In the genomic region with DNA sequence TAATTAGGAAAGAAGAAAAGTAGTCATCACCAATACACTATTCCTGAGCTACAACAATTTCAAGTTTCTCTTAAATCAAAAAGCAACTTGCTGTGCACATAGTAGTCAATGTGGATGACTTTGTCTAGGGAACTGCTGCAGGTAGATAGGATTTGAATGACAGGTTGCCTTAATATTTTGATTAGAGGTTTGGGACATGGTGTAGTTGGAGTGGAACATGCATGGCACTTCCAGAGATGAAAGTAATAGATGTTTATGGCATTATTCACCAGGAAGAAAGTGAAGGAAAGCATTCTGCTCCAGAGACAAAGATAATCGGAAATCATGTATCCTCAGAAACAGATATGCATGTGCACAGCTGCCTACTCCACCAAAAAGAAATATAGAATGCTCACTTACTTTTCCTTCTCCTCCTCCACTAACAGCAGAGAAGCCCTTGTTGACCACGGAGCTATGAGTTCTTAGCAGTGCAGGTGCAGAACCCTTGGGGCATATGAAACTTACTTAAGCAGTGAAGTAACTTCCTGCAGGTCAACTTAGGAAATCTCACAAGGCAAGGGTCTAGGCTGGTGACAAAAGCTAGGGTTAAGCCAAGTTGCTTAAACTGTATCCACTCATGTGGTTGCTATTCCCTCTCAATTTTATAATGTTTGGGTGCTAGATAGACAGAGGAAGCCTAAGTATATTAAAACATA, we compare ENCODE assay signal across 21 cellular contexts.
DNase-seq lines count a peak whose midpoint lies in the region; ATAC-seq and TF ChIP-seq lines count a peak whose summit lies in the region.
"Had no signal": no experiment of that assay in that cellular context is flagged by ENCODE, and none has a peak within 500 bp of the region (broad histone marks: within the 10 kb centered on the region; RNA-seq: fewer than 3 reads in every experiment).

No MANE protein-coding gene starts in this region.

- no peak overlapping the region for H3K27ac ChIP-seq in BLaER1 treated with 17β-estradiol and CSF1 and Interleukin-3, amounts not matched to agents 10 nM and 100 nM
- no peak overlapping the region for H3K27ac ChIP-seq in dorsolateral prefrontal cortex
- H3K27ac ChIP-seq: SK-N-MC had no signal

- H2AFZ ChIP-seq in Loucy (ENCODE audit: low read length), result no peak overlapping the region

- H3K36me3 Mint-ChIP-seq in activated naive CD4-positive, alpha-beta T cell treated with anti-CD3 and anti-CD28 coated beads, Interleukin-2, amount 50 U/mL, for 72 hours, result no peaks in the 10 kb centered on the region
- H3K36me3 Mint-ChIP-seq: CD14-positive monocyte had no signal

- TF ChIP-seq CTCF in Loucy (conservative IDR thresholded peaks at IDR 0.05; ENCODE audit: low read length), result no peak
- no peak for TF ChIP-seq CTCF in dorsolateral prefrontal cortex (IDR thresholded peaks at IDR 0.05 in 54 of 56, conservative IDR thresholded peaks at IDR 0.05 in 2 of 56; ENCODE audit: low read depth in 1 of 56, partially characterized antibody in 56 of 56)

- H3K4me1 ChIP-seq in BLaER1 treated with 17β-estradiol and CSF1 and Interleukin-3, amounts not matched to agents 10 nM and 100 nM, result peaks cover 0 to 9% (median 2%) of the 10 kb centered on the region in 10 experiments; a peak in 6 of 20 replicates
- peaks cover 19% of the 10 kb centered on the region for H3K4me1 ChIP-seq in Loucy (ENCODE audit: insufficient read depth, low read length, poor library complexity, severe bottlenecking)

- H3K4me3 ChIP-seq in BLaER1 treated with 17β-estradiol and CSF1 and Interleukin-3, amounts not matched to agents 10 nM and 100 nM, result no peak overlapping the region
- H3K4me3 ChIP-seq in Loucy (ENCODE audit: low read length, poor library complexity, severe bottlenecking) (peak overlapping the region; percentile 36), dorsolateral prefrontal cortex (no peak overlapping the region)
- H3K4me3 ChIP-seq: MG63, SK-N-MC had no signal

- no peaks in the 10 kb centered on the region for H3K9me2 ChIP-seq in Loucy (replicated peaks; ENCODE audit: low read depth, low read length)

- intact Hi-C loops in dorsolateral prefrontal cortex (cut with DNase I), result no loop called here

- no peaks in the 10 kb centered on the region for H4K20me1 ChIP-seq in BLaER1 treated with 17β-estradiol and CSF1 and Interleukin-3, amounts not matched to agents 10 nM and 100 nM
- H4K20me1 ChIP-seq in Loucy (ENCODE audit: insufficient read depth, low read length, poor library complexity, severe bottlenecking), result no peaks in the 10 kb centered on the region

- H3K9me3 Mint-ChIP-seq in activated naive CD4-positive, alpha-beta T cell treated with anti-CD3 and anti-CD28 coated beads, Interleukin-2, amount 50 U/mL, for 72 hours, result no peaks in the 10 kb centered on the region
- H3K9me3 Mint-ChIP-seq: CD14-positive monocyte had no signal

- peak; percentile 51 for ATAC-seq in GM19324 (IDR thresholded peaks at IDR 0.05; ENCODE audit: low FRiP score, unreplicated experiment)
- no peak for ATAC-seq in activated naive CD4-positive, alpha-beta T cell treated with anti-CD3 and anti-CD28 coated beads, Interleukin-2, amount 50 U/mL, for 72 hours
- ATAC-seq in HG02870 (IDR thresholded peaks at IDR 0.05; ENCODE audit: unreplicated experiment), result no peak
- ATAC-seq: PC-3 had no signal

- no peaks in the 10 kb centered on the region for H3K79me2 ChIP-seq in Loucy (ENCODE audit: insufficient read depth, low read length)

- H3K4me2 ChIP-seq in BLaER1 treated with 17β-estradiol and CSF1 and Interleukin-3, amounts not matched to agents 10 nM and 100 nM, result peak overlapping the region in 7 of 11 experiments; percentile 13 to 52 (median 45); a peak in 10 of 22 replicates
- H3K4me2 ChIP-seq in Loucy (ENCODE audit: low read depth, low read length, poor library complexity, severe bottlenecking), result peak overlapping the region; percentile 47

- DNase-seq in SKM-1 (lab: John Stamatoyannopoulos, UW; ENCODE audit: unreplicated experiment) (peak; percentile 40), dorsolateral prefrontal cortex (no peak), SK-N-DZ (ENCODE audit: low spot score) (no peak)
- no peak for DNase-seq in activated naive CD4-positive, alpha-beta T cell treated with anti-CD3 and anti-CD28 coated beads, Interleukin-2, amount 50 U/mL, for 72 hours (ENCODE audit: low spot score in 2 of 2)
- DNase-seq: DMS53, GDM1, H7, Kasumi-1, MG63, NCI-H1105 treated with DMSO at 0.1 percent for 48 hours, NCI-H446, NCI-H526, PC-3, SHP77, T-helper 1 cell had no signal

- H3K36me3 ChIP-seq in BLaER1 treated with 17β-estradiol and CSF1 and Interleukin-3, amounts not matched to agents 10 nM and 100 nM, result no peaks in the 10 kb centered on the region
- no peaks in the 10 kb centered on the region for H3K36me3 ChIP-seq in Loucy (ENCODE audit: insufficient read depth, low read length)
- H3K36me3 ChIP-seq: MG63 had no signal

- H3K27ac Mint-ChIP-seq in activated naive CD4-positive, alpha-beta T cell treated with anti-CD3 and anti-CD28 coated beads, Interleukin-2, amount 50 U/mL, for 72 hours, result no peak overlapping the region
- H3K27ac Mint-ChIP-seq: CD14-positive monocyte had no signal

- H3K9ac ChIP-seq in BLaER1 treated with 17β-estradiol and CSF1 and Interleukin-3, amounts not matched to agents 10 nM and 100 nM, result no peak overlapping the region
- H3K9ac ChIP-seq in Loucy (ENCODE audit: low read depth, low read length, poor library complexity, severe bottlenecking), result no peak overlapping the region

- H3F3A ChIP-seq in Loucy (ENCODE audit: low read depth), result no peaks in the 10 kb centered on the region

- H3K9me3 ChIP-seq in BLaER1 treated with 17β-estradiol and CSF1 and Interleukin-3, amounts not matched to agents 10 nM and 100 nM (replicated peaks in 1 of 11), result no peaks in the 10 kb centered on the region
- no peaks in the 10 kb centered on the region for H3K9me3 ChIP-seq in Loucy (ENCODE audit: insufficient read depth, low read depth, low read length)
- H3K9me3 ChIP-seq: MG63 had no signal

- H3K27me3 ChIP-seq in BLaER1 treated with 17β-estradiol and CSF1 and Interleukin-3, amounts not matched to agents 10 nM and 100 nM, result no peaks in the 10 kb centered on the region
- H3K27me3 ChIP-seq in Loucy (ENCODE audit: insufficient read depth, low read length, poor library complexity, severe bottlenecking) (no peaks in the 10 kb centered on the region), dorsolateral prefrontal cortex (peaks cover 0 to 6% (median 0%) of the 10 kb centered on the region in 45 donors)
- H3K27me3 ChIP-seq: MG63 had no signal
